Comparison of ENCODE assay signal across 24 cellular contexts in the genomic region with DNA sequence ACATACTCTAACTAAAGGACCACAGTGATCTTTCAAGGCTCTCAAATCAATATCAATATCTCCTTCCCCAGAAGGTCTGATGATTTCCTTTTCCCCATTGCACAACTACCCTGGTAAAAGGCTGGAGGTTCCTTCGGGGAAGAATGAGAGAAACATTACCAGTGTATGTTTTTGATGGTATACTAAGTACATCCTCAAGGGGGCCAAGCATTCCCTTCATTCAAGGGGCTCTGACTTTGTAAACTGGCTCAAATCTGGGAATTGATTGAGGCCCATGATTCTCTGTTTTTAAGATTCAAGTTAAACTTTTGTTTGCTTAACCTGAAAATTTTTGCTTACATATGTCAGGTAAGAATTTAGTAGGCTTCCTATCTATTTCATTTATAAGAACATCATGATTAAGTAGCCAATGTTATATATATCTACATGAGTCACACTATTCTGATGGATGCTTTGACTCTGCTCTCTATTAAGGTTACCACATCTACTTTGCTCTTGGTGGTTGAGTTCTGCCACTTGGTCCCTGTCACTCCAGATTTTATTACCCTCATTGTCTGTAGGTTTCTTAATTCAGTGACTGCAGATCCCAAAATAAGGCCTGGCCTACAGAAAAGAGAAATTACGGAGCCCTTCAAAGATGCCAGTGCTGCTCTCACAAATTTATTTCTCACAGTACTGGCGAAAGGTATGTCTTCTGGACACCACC. TPM values are rescaled to one million over a fixed set of nuclear protein-coding genes. Genes with fewer than 3 reads are reported as not detected.
DNase-seq lines count a peak whose midpoint lies in the region; ATAC-seq and TF ChIP-seq lines count a peak whose summit lies in the region.
"Had no signal": no experiment of that assay in that cellular context is flagged by ENCODE, and none has a peak within 500 bp of the region (broad histone marks: within the 10 kb centered on the region; RNA-seq: fewer than 3 reads in every experiment).

No MANE protein-coding gene starts in this region.

- H3K27me3 Mint-ChIP-seq in glutamatergic neuron (ENCODE audit: unreplicated experiment) = no peaks in the 10 kb centered on the region
- H3K27me3 Mint-ChIP-seq: activated B cell treated with CpG ODN at 0.5 μM for 24 hours had no signal

- peak; percentile 39 for TF ChIP-seq CTCF in glutamatergic neuron (IDR thresholded peaks at IDR 0.05; ENCODE audit: partially characterized antibody, unreplicated experiment)
- TF ChIP-seq CTCF in retinal pigment epithelial cell (conservative IDR thresholded peaks at IDR 0.05; ENCODE audit: low read depth, low read length) = peak; percentile 42

- H3K36me3 Mint-ChIP-seq in glutamatergic neuron (ENCODE audit: unreplicated experiment) = no peaks in the 10 kb centered on the region
- H3K36me3 Mint-ChIP-seq: CD4-positive, alpha-beta memory T cell; immature natural killer cell had no signal

- in situ Hi-C loops in SK-MEL-5 (cut with HindIII; ENCODE audit: low pct_unique_long_range_greater_than_20kb, low sequenced_read_pairs) = no loop called here

- no peak overlapping the region for H3K4me3 ChIP-seq in retinal pigment epithelial cell (ENCODE audit: low read length)
- H3K4me3 ChIP-seq: prostate gland, transverse colon had no signal

- no peak overlapping the region for H3K27ac Mint-ChIP-seq in glutamatergic neuron (ENCODE audit: unreplicated experiment)
- H3K27ac Mint-ChIP-seq: activated B cell treated with CpG ODN at 0.5 μM for 24 hours; activated naive CD4-positive, alpha-beta T cell treated with anti-CD3 and anti-CD28 coated beads for 36 hours; CD4-positive, alpha-beta memory T cell; immature natural killer cell; nephron progenitor cell had no signal

- no peaks in the 10 kb centered on the region for H3K9me3 Mint-ChIP-seq in glutamatergic neuron (ENCODE audit: unreplicated experiment)
- H3K9me3 Mint-ChIP-seq: activated B cell treated with CpG ODN at 0.5 μM for 24 hours; activated naive CD4-positive, alpha-beta T cell treated with anti-CD3 and anti-CD28 coated beads for 36 hours; immature natural killer cell; nephron progenitor cell had no signal

- H3K4me3 Mint-ChIP-seq in glutamatergic neuron (ENCODE audit: unreplicated experiment) = no peak overlapping the region
- H3K4me3 Mint-ChIP-seq: activated B cell treated with CpG ODN at 0.5 μM for 24 hours; activated naive CD4-positive, alpha-beta T cell treated with anti-CD3 and anti-CD28 coated beads for 36 hours; CD4-positive, alpha-beta memory T cell; immature natural killer cell; nephron progenitor cell had no signal

- no peaks in the 10 kb centered on the region for H3K4me1 Mint-ChIP-seq in glutamatergic neuron (ENCODE audit: low read depth, unreplicated experiment)
- H3K4me1 Mint-ChIP-seq: activated B cell treated with CpG ODN at 0.5 μM for 24 hours; CD4-positive, alpha-beta memory T cell; immature natural killer cell; nephron progenitor cell had no signal

- DNase-seq in DMS 273 (lab: John Stamatoyannopoulos, UW; ENCODE audit: unreplicated experiment) = peak; percentile 6
- DNase-seq in DMS 273 treated with DMSO at 0.1 percent for 48 hours (lab: John Stamatoyannopoulos, UW) = no peak
- DNase-seq in SK-MEL-5 (ENCODE audit: low read depth, low spot score) = peak; percentile 19
- DNase-seq in glutamatergic neuron = no peak
- no peak for DNase-seq in retinal pigment epithelial cell (ENCODE audit: low read depth)
- no peak for DNase-seq in NCI-H510A treated with DMSO at 0.1 percent for 48 hours (lab: John Stamatoyannopoulos, UW)
- DNase-seq in NCI-H2081 (lab: John Stamatoyannopoulos, UW) = no peak
- DNase-seq: activated B cell treated with CpG ODN at 0.5 μM for 24 hours; activated naive CD4-positive, alpha-beta T cell treated with anti-CD3 and anti-CD28 coated beads for 36 hours; CD4-positive, alpha-beta memory T cell; dermis blood vessel endothelial cell; immature natural killer cell; left ventricle myocardium superior; NCI-H1092; NCI-H187 treated with DMSO at 0.1 percent for 48 hours; NCI-H226; NCI-H748 treated with DMSO at 0.1 percent for 48 hours; nephron progenitor cell; Right ventricle myocardium superior; stimulated activated CD8-positive, alpha-beta memory T cell treated with anti-CD3 and anti-CD28 coated beads, Interleukin-4, amount 100 ng/mL, for 48 hours; T-helper 9 cell; transverse colon had no signal

- no peak for ATAC-seq in HG02623 (IDR thresholded peaks at IDR 0.05; ENCODE audit: unreplicated experiment)
- ATAC-seq: left ventricle myocardium superior had no signal

RNA-seq across cellular contexts. Expression of gene GUCY1B1, which starts 16.4 kb away (rescaled TPM):
- total RNA-seq in SK-MEL-5 (2014; rRNA removed; shearing (Covaris generic)) = 0.18 and 0.69 TPM in 2 replicates
- polyA plus RNA-seq in SK-MEL-5 (2015; cell fraction: cytosol; rRNA removed) = 0.75 and 0.81 TPM in 2 replicates
- polyA plus RNA-seq in SK-MEL-5 (2015; cell fraction: nucleus; rRNA removed) = 0.18 and 0.37 TPM in 2 replicates
- total RNA-seq in glutamatergic neuron (ENCODE audit: unreplicated experiment) = 2.2 TPM
- total RNA-seq: CD4-positive, alpha-beta memory T cell had no signal
- polyA plus RNA-seq: CD4-positive, alpha-beta memory T cell had no signal

Comparison
In these comparisons a context has a peak if more than half of its experiments do, and no peak if none do; other contexts are left out.
1. DNase-seq: peak in DMS 273 (single experiment) and SK-MEL-5 (single experiment); none in DMS 273 treated with DMSO at 0.1 percent for 48 hours (single experiment), glutamatergic neuron (single experiment), retinal pigment epithelial cell (single experiment), NCI-H510A treated with DMSO at 0.1 percent for 48 hours (single experiment) and NCI-H2081 (0 of 2).